Comparison of ENCODE assay signal across 9 cellular contexts in genomic region chr15:81296673-81297072, GRCh38. TPM values are rescaled to one million over a fixed set of nuclear protein-coding genes. Genes with fewer than 3 reads are reported as not detected.
A peak's percentile ranks its signal among the peaks of the same experiment; 100 is the strongest.
DNase-seq lines count a peak whose midpoint lies in the region; ATAC-seq and TF ChIP-seq lines count a peak whose summit lies in the region.
"Had no signal": no experiment of that assay in that cellular context is flagged by ENCODE, and none has a peak within 500 bp of the region (broad histone marks: within the 10 kb centered on the region; RNA-seq: fewer than 3 reads in every experiment).

No MANE protein-coding gene starts in this region.

- DNase-seq in activated T-helper 1 cell treated with anti-CD3 and anti-CD28 coated beads, Interleukin-2, amount 50 U/mL, for 16 hours (ENCODE audit: low read depth in 1 of 2, low spot score in 1 of 2) = peak; percentile 57 to 60
- DNase-seq in right lobe of liver (peak; percentile 57 to 78 (median 69)), D341Med (ENCODE audit: low spot score) (no peak), iPS-NIHi7 (ENCODE audit: extremely low spot score) (no peak)
- peak; percentile 44 to 87 (median 73) for DNase-seq in stimulated activated naive CD4-positive, alpha-beta T cell (lab: John Stamatoyannopoulos, UW)

- peak overlapping the region; percentile 89 for H3K4me2 ChIP-seq in OCI-LY1 (ENCODE audit: low read length)

- H3K4me3 ChIP-seq in OCI-LY1 (ENCODE audit: low read depth, low read length, poor library complexity, severe bottlenecking) (peak overlapping the region; percentile 68), right lobe of liver (peak overlapping the region; percentile 25 to 43 (median 35))

- H3K36me3 ChIP-seq in OCI-LY1 (ENCODE audit: insufficient read depth, low read length) (peaks cover 26% of the 10 kb centered on the region; the same call in 1 of the 2 replicates), right lobe of liver (no peaks in the 10 kb centered on the region)

- H2AFZ ChIP-seq in OCI-LY1 (ENCODE audit: low read length) = no peak overlapping the region

- no peaks in the 10 kb centered on the region for H3F3A ChIP-seq in OCI-LY1 (ENCODE audit: insufficient read depth, low read length)

- H3K27me3 ChIP-seq in OCI-LY1 (ENCODE audit: insufficient read depth, low read length) (no peaks in the 10 kb centered on the region), right lobe of liver (no peaks in the 10 kb centered on the region)

- H3K9me2 ChIP-seq in OCI-LY1 (ENCODE audit: low read depth, low read length) = no peaks in the 10 kb centered on the region

- peak overlapping the region; percentile 77 for H3K9ac ChIP-seq in OCI-LY1 (ENCODE audit: low read length)

- H3K4me1 ChIP-seq in OCI-LY1 (ENCODE audit: insufficient read depth, low read length, severe bottlenecking) (peaks cover 99% of the 10 kb centered on the region), right lobe of liver (peaks cover 0 to 20% (median 3%) of the 10 kb centered on the region in 4 donors)

- peaks cover 15% of the 10 kb centered on the region for H3K79me2 ChIP-seq in OCI-LY1 (ENCODE audit: insufficient read depth, low read length)

- intact Hi-C loops in right lobe of liver (cut with DNase I) = no loop called here

- ATAC-seq in GM18505 (IDR thresholded peaks at IDR 0.05; ENCODE audit: unreplicated experiment) = peak; percentile 29
- peak; percentile 44 for ATAC-seq in HG02763 (IDR thresholded peaks at IDR 0.05; ENCODE audit: unreplicated experiment)
- ATAC-seq in right lobe of liver = peak; percentile 64 to 70 (median 66)
- ATAC-seq: Panc1 had no signal

- WGBS in right lobe of liver (ENCODE audit: insufficient coverage, low coverage, low lambda C conversion rate, missing lambda C conversion rate) = 33% methylated on average over 8 of the region's 11 CpGs

- H3K27ac ChIP-seq in OCI-LY1 (ENCODE audit: low read depth, low read length, poor library complexity, severe bottlenecking) (peak overlapping the region; percentile 96), right lobe of liver (peak overlapping the region; percentile 55 to 75 (median 64))

- peak; percentile 79 for TF ChIP-seq POLR2A in GM18505 (IDR thresholded peaks at IDR 0.05; ENCODE audit: borderline replicate concordance, extremely low read depth, insufficient read depth, insufficient read length)
- TF ChIP-seq POLR2A in right lobe of liver (IDR thresholded peaks at IDR 0.05) = peak; percentile 52

- H3K9me3 ChIP-seq in OCI-LY1 (ENCODE audit: low read length) (no peaks in the 10 kb centered on the region), right lobe of liver (no peaks in the 10 kb centered on the region)

- TF ChIP-seq CTCF in OCI-LY1 (IDR thresholded peaks at IDR 0.05; ENCODE audit: low read length) (no peak), right lobe of liver (IDR thresholded peaks at IDR 0.05) (no peak)

- no peaks in the 10 kb centered on the region for H4K20me1 ChIP-seq in OCI-LY1 (ENCODE audit: insufficient read depth, low read length)

RNA-seq across cellular contexts. Expression of gene STARD5, which starts 27.3 kb away (rescaled TPM):
- 10 to 100 TPM; 16.4 to 49.9 (median 19.7) TPM for total RNA-seq in right lobe of liver

Comparison
In these comparisons a context has a peak if more than half of its experiments do, and no peak if none do; other contexts are left out.
1. DNase-seq: peak in activated T-helper 1 cell treated with anti-CD3 and anti-CD28 coated beads, Interleukin-2, amount 50 U/mL, for 16 hours (2 of 2), right lobe of liver (3 of 3) and stimulated activated naive CD4-positive, alpha-beta T cell (6 of 6); none in D341Med (single experiment) and iPS-NIHi7 (single experiment).
2. Peak in every context shown above with its lines, with median percentiles within 50 percentile points of each other: ATAC-seq.